Comparison of ENCODE assay signal across 8 cellular contexts in the genomic region with DNA sequence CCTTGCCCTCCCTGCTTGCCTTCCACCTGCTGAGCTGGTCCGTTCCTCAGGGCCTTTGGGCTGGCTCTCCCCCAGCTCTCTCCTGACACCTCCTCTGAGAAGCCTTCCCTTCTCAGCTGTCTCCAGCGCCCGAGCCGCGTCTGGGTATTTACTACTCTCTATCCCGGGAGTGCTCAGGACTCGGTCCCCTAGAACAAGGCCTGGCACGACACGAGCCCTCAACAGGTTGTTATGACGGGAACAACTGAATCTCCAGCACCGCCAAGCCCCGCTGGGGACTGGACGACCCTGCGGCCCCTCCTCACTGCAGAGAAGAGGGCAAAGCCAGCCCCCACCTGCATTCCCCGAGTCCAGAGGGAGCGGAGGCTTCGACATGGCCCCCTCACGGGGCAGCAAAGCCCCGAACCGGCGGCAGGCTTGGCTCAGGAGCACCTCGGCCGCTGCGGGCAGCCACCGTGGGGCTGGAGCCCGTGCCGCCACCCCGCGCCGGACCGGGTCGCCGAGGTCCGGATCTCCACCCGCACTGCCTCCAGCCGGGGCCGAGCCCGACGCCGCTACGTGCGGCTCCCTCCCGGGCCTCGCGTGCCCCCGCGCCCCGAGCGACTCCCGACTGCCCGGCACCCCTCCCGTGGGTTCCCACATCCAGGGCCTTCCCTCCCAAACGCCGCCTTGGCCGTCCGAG. TPM values are rescaled to one million over a fixed set of nuclear protein-coding genes. Genes with fewer than 3 reads are reported as not detected.
DNase-seq lines count a peak whose midpoint lies in the region; ATAC-seq, FAIRE-seq and TF ChIP-seq lines count a peak whose summit lies in the region.

No MANE protein-coding gene starts in this region.

- H3K36me3 Mint-ChIP-seq in CD4-positive, CD25-positive, alpha-beta regulatory T cell = no peaks in the 10 kb centered on the region

- H3K4me1 ChIP-seq in CD4-positive, CD25-positive, alpha-beta regulatory T cell (ENCODE audit: control insufficient read depth, insufficient read depth, low read length, poor library complexity, severe bottlenecking) = peaks cover 23% of the 10 kb centered on the region
- H3K4me1 ChIP-seq in left lung = peaks cover 16 to 66% of the 10 kb centered on the region in 2 donors
- H3K4me1 ChIP-seq in stomach smooth muscle (ENCODE audit: control insufficient read depth, insufficient read depth, low read length) = peaks cover 43% of the 10 kb centered on the region

- H3K27me3 ChIP-seq in CD4-positive, CD25-positive, alpha-beta regulatory T cell (ENCODE audit: control insufficient read depth, insufficient read depth, low read length) = no peaks in the 10 kb centered on the region
- H3K27me3 ChIP-seq in bronchial epithelial cell (ENCODE audit: control insufficient read depth, insufficient read depth, low read length) (no peaks in the 10 kb centered on the region), left lung (no peaks in the 10 kb centered on the region), stomach smooth muscle (ENCODE audit: control insufficient read depth in 1 of 2, insufficient read depth in 2 of 2, low read length in 2 of 2) (no peaks in the 10 kb centered on the region)

- H3K4me3 Mint-ChIP-seq in CD4-positive, CD25-positive, alpha-beta regulatory T cell = peak overlapping the region; percentile 90 to 99 (median 94)

- peak overlapping the region; percentile 69 for H3K27ac ChIP-seq in CD4-positive, CD25-positive, alpha-beta regulatory T cell (ENCODE audit: insufficient read depth, low read length, poor library complexity, severe bottlenecking)
- H3K27ac ChIP-seq in left lung = peak overlapping the region; percentile 83 to 95
- H3K27ac ChIP-seq in stomach smooth muscle (ENCODE audit: low read length) = peak overlapping the region; percentile 76

- no peak for TF ChIP-seq CTCF in bronchial epithelial cell (IDR thresholded peaks at IDR 0.05; ENCODE audit: insufficient read depth, low read length, severe bottlenecking)
- no peak for TF ChIP-seq CTCF in left lung (IDR thresholded peaks at IDR 0.05)

- peak overlapping the region in 2 of 3 donors; percentile 74 to 90 for H3K27ac Mint-ChIP-seq in CD4-positive, CD25-positive, alpha-beta regulatory T cell

- H3K9me3 Mint-ChIP-seq in CD4-positive, CD25-positive, alpha-beta regulatory T cell = peaks cover 0 to 2% (median 0%) of the 10 kb centered on the region in 7 donors

- FAIRE-seq in bronchial epithelial cell (lab: Jason Lieb, UNC) = no peak

- no peaks in the 10 kb centered on the region for H3K27me3 Mint-ChIP-seq in CD4-positive, CD25-positive, alpha-beta regulatory T cell

- no peak for ATAC-seq in CD4-positive, CD25-positive, alpha-beta regulatory T cell (ENCODE audit: low read depth in 2 of 2)
- peak; percentile 1 for ATAC-seq in GM21423 (IDR thresholded peaks at IDR 0.05; ENCODE audit: unreplicated experiment)
- ATAC-seq in left lung = peak; percentile 5

- no peaks in the 10 kb centered on the region for H3K9me3 ChIP-seq in CD4-positive, CD25-positive, alpha-beta regulatory T cell (ENCODE audit: control insufficient read depth in 2 of 2, low read length in 2 of 2)
- H3K9me3 ChIP-seq in left lung = no peaks in the 10 kb centered on the region
- H3K9me3 ChIP-seq in stomach smooth muscle (ENCODE audit: control insufficient read depth in 2 of 2, low read length in 2 of 2) = no peaks in the 10 kb centered on the region

- no peaks in the 10 kb centered on the region for H3K36me3 ChIP-seq in CD4-positive, CD25-positive, alpha-beta regulatory T cell (ENCODE audit: control insufficient read depth, insufficient read depth, low read length)
- no peaks in the 10 kb centered on the region for H3K36me3 ChIP-seq in bronchial epithelial cell (ENCODE audit: control insufficient read depth, insufficient read depth, low read length)
- no peaks in the 10 kb centered on the region for H3K36me3 ChIP-seq in left lung
- H3K36me3 ChIP-seq in stomach smooth muscle (ENCODE audit: control insufficient read depth in 2 of 2, insufficient read depth in 2 of 2, low read length in 2 of 2) = peaks cover 2 to 3% of the 10 kb centered on the region in 2 donors

- DNase-seq in CD4-positive, CD25-positive, alpha-beta regulatory T cell = peak in 1 of 3 donors; percentile 36
- DNase-seq in NCI-H226 (peak; percentile 9), bronchial epithelial cell (ENCODE audit: low read depth) (no peak), left lung (peak; percentile 50 to 82), SK-N-DZ (ENCODE audit: low spot score) (no peak), DMS114 treated with DMSO at 0.1 percent for 48 hours (lab: John Stamatoyannopoulos, UW; ENCODE audit: unreplicated experiment) (no peak)

- intact Hi-C loops in left lung (cut with DNase I) = no loop called here

- peaks cover 3 to 51% (median 30%) of the 10 kb centered on the region in 4 donors for H3K4me1 Mint-ChIP-seq in CD4-positive, CD25-positive, alpha-beta regulatory T cell

- peak overlapping the region; percentile 87 to 95 for H3K9ac ChIP-seq in stomach smooth muscle (ENCODE audit: low read length in 2 of 2)

- H3K4me3 ChIP-seq in CD4-positive, CD25-positive, alpha-beta regulatory T cell (ENCODE audit: low read depth, low read length) = peak overlapping the region; percentile 44
- H3K4me3 ChIP-seq in bronchial epithelial cell (ENCODE audit: low read depth, low read length) (peak overlapping the region; percentile 76), left lung (peak overlapping the region; percentile 90 to 97), stomach smooth muscle (ENCODE audit: low read length in 2 of 2) (peak overlapping the region; percentile 87 to 90)

RNA-seq across cellular contexts. Expression of gene TPRA1, which starts 0.8 kb away (rescaled TPM):
- total RNA-seq in CD4-positive, CD25-positive, alpha-beta regulatory T cell = 15.9 TPM
- polyA plus RNA-seq in CD4-positive, CD25-positive, alpha-beta regulatory T cell = 10 to 100 TPM; 14.0 to 27.4 (median 24.5) TPM
- total RNA-seq in bronchial epithelial cell (27.5 and 38.4 TPM in 2 replicates), left lung (10 to 100 TPM; 40.3 to 40.5 TPM)
- 27.0 and 31.9 TPM in 2 replicates for polyA plus RNA-seq in SK-N-DZ (2014; cell fraction: cytosol; rRNA removed)
- polyA plus RNA-seq in SK-N-DZ (2014; cell fraction: nucleus; rRNA removed) = 78.3 and 84.0 TPM in 2 replicates

RNA-seq across cellular contexts. Expression of gene MCM2, which starts 8.5 kb away (rescaled TPM):
- total RNA-seq in CD4-positive, CD25-positive, alpha-beta regulatory T cell = 15.7 TPM
- polyA plus RNA-seq in CD4-positive, CD25-positive, alpha-beta regulatory T cell = 10 to 100 TPM; 14.4 to 17.2 (median 16.2) TPM
- total RNA-seq in bronchial epithelial cell (8.3 and 16.6 TPM in 2 replicates), left lung (10 to 100 TPM; 17.0 to 37.8 TPM)
- polyA plus RNA-seq in SK-N-DZ (2014; cell fraction: cytosol; rRNA removed) = 328 and 365 TPM in 2 replicates
- 248 and 305 TPM in 2 replicates for polyA plus RNA-seq in SK-N-DZ (2014; cell fraction: nucleus; rRNA removed)

RNA-seq across cellular contexts. Expression of gene PODXL2, which starts 39.2 kb away (rescaled TPM):
- total RNA-seq in CD4-positive, CD25-positive, alpha-beta regulatory T cell = 1.7 TPM
- polyA plus RNA-seq in CD4-positive, CD25-positive, alpha-beta regulatory T cell = 1 to 10 TPM in 3 of 4 donors, under 1 TPM in 1; 0.87 to 3.1 (median 2.1) TPM
- 1.8 and 3.4 TPM in 2 replicates for total RNA-seq in bronchial epithelial cell
- 10 to 100 TPM in 1 of 2 donors, 1 to 10 TPM in 1; 2.9 to 12.3 TPM for total RNA-seq in left lung
- polyA plus RNA-seq in SK-N-DZ (2014; cell fraction: cytosol; rRNA removed) = 208 and 215 TPM in 2 replicates
- 250 and 257 TPM in 2 replicates for polyA plus RNA-seq in SK-N-DZ (2014; cell fraction: nucleus; rRNA removed)

Comparison
In these comparisons a context has a peak if more than half of its experiments do, and no peak if none do; other contexts are left out.
1. ATAC-seq: peak in GM21423 (single experiment) and left lung (single experiment); none in CD4-positive, CD25-positive, alpha-beta regulatory T cell (0 of 2).
2. DNase-seq: peak in NCI-H226 (single experiment) and left lung (2 of 2); none in bronchial epithelial cell (single experiment), SK-N-DZ (single experiment) and DMS114 treated with DMSO at 0.1 percent for 48 hours (single experiment).
3. Peak in every context shown above with its lines, with median percentiles within 50 percentile points of each other: H3K27ac ChIP-seq and H3K4me3 ChIP-seq.